ENCODE assay signal across 13 cellular contexts in the genomic region with DNA sequence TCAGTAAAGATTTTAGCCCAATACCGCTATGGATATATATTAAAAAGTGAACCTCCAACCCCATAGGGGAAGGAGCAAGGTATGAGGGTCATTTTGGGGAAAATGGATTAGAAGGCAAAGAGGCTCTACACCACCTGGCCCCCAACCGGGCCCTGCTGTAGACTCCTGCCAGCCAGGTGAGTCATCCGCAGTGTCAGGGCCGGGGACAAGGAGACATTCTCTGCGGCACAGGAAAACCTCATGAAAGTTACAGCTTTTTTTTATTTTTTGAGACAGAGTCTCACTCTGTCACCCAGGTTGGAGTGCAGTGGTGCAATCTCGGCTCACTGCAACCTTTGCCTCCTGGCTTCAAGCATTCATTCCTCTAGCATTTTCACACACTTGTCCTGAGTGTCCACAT. TPM values are rescaled to one million over a fixed set of nuclear protein-coding genes. Genes with fewer than 3 reads are reported as not detected.
A peak's percentile ranks its signal among the peaks of the same experiment; 100 is the strongest.
DNase-seq lines count a peak whose midpoint lies in the region; ATAC-seq and TF ChIP-seq lines count a peak whose summit lies in the region.
"Had no signal": no experiment of that assay in that cellular context is flagged by ENCODE, and none has a peak within 500 bp of the region (broad histone marks: within the 10 kb centered on the region; RNA-seq: fewer than 3 reads in every experiment).

No MANE protein-coding gene starts in this region.

- intact Hi-C loops in CD4-positive, alpha-beta T cell (cut with DNase I, micrococcal nuclease), result no loop called here
- intact Hi-C loops in CD8-positive, alpha-beta T cell (cut with DNase I, micrococcal nuclease), result no loop called here

- no peaks in the 10 kb centered on the region for H3K36me3 Mint-ChIP-seq in CD4-positive, alpha-beta T cell (ENCODE audit: low read depth)
- no peaks in the 10 kb centered on the region for H3K36me3 Mint-ChIP-seq in CD8-positive, alpha-beta T cell
- no peaks in the 10 kb centered on the region for H3K36me3 Mint-ChIP-seq in activated T-helper 17 cell treated with anti-CD3 and anti-CD28 coated beads, Interleukin-2, amount 50 U/mL, for 72 hours (ENCODE audit: low read depth)
- no peaks in the 10 kb centered on the region for H3K36me3 Mint-ChIP-seq in natural killer cell treated with Interleukin-12 subunit alpha and Interleukin-12 subunit beta and Interleukin-15 and Interleukin-18, amount 100 ng/mL, for 72 hours
- H3K36me3 Mint-ChIP-seq: CD14-positive monocyte had no signal

- no peak overlapping the region for H3K4me3 ChIP-seq in CD8-positive, alpha-beta T cell (ENCODE audit: low read depth, low read length)
- H3K4me3 ChIP-seq in osteoblast (ENCODE audit: insufficient read depth, low read length), result no peak overlapping the region
- H3K4me3 ChIP-seq: GM12878, GM23248 had no signal

- no peak for TF ChIP-seq CTCF in CD4-positive, alpha-beta T cell (IDR thresholded peaks at IDR 0.05)
- TF ChIP-seq CTCF in CD8-positive, alpha-beta T cell (IDR thresholded peaks at IDR 0.05), result no peak
- TF ChIP-seq CTCF in osteoblast (IDR thresholded peaks at IDR 0.05; ENCODE audit: extremely low read depth, low read depth, low read length), result no peak

- H2AFZ ChIP-seq in osteoblast (ENCODE audit: low read length), result no peak overlapping the region
- H2AFZ ChIP-seq: GM23248 had no signal

- H4K20me1 ChIP-seq in osteoblast (ENCODE audit: insufficient read depth, low read length), result no peaks in the 10 kb centered on the region

- H3K27me3 Mint-ChIP-seq in CD4-positive, alpha-beta T cell, result no peaks in the 10 kb centered on the region
- no peaks in the 10 kb centered on the region for H3K27me3 Mint-ChIP-seq in CD8-positive, alpha-beta T cell (ENCODE audit: low read depth)
- H3K27me3 Mint-ChIP-seq in activated T-helper 17 cell treated with anti-CD3 and anti-CD28 coated beads, Interleukin-2, amount 50 U/mL, for 72 hours, result peaks cover 3% of the 10 kb centered on the region
- H3K27me3 Mint-ChIP-seq in natural killer cell treated with Interleukin-12 subunit alpha and Interleukin-12 subunit beta and Interleukin-15 and Interleukin-18, amount 100 ng/mL, for 72 hours, result no peaks in the 10 kb centered on the region

- no peaks in the 10 kb centered on the region for H3K9me3 ChIP-seq in CD4-positive, alpha-beta T cell (ENCODE audit: control insufficient read depth, low read length)
- no peaks in the 10 kb centered on the region for H3K9me3 ChIP-seq in CD8-positive, alpha-beta T cell (ENCODE audit: low read length)
- no peaks in the 10 kb centered on the region for H3K9me3 ChIP-seq in osteoblast (ENCODE audit: low read depth, low read length)

- H3K4me1 ChIP-seq in CD8-positive, alpha-beta T cell (ENCODE audit: insufficient read depth, low read length), result peaks cover 4% of the 10 kb centered on the region
- H3K4me1 ChIP-seq in osteoblast (ENCODE audit: insufficient read depth, low read length), result no peaks in the 10 kb centered on the region

- H3K27ac Mint-ChIP-seq in CD4-positive, alpha-beta T cell, result no peak overlapping the region
- H3K27ac Mint-ChIP-seq in CD8-positive, alpha-beta T cell, result no peak overlapping the region
- no peak overlapping the region for H3K27ac Mint-ChIP-seq in activated T-helper 17 cell treated with anti-CD3 and anti-CD28 coated beads, Interleukin-2, amount 50 U/mL, for 72 hours
- H3K27ac Mint-ChIP-seq in natural killer cell treated with Interleukin-12 subunit alpha and Interleukin-12 subunit beta and Interleukin-15 and Interleukin-18, amount 100 ng/mL, for 72 hours, result no peak overlapping the region
- H3K27ac Mint-ChIP-seq: CD14-positive monocyte had no signal

- CTCF ChIA-PET in CD4-positive, alpha-beta T cell (lab: Charles Lee), result no interaction called here
- CTCF ChIA-PET in CD8-positive, alpha-beta T cell (lab: Charles Lee), result no interaction called here

- no peak overlapping the region for H3K27ac ChIP-seq in CD4-positive, alpha-beta T cell (ENCODE audit: low read depth, low read length)
- no peak overlapping the region for H3K27ac ChIP-seq in CD8-positive, alpha-beta T cell (ENCODE audit: low read depth, low read length)
- H3K27ac ChIP-seq in osteoblast (ENCODE audit: low read depth, low read length), result no peak overlapping the region
- H3K27ac ChIP-seq: GM23248 had no signal

- peak in 1 of 10 experiments; percentile 11 for DNase-seq in CD4-positive, alpha-beta T cell
- peak in 1 of 7 experiments; percentile 34 for DNase-seq in CD8-positive, alpha-beta T cell
- DNase-seq in osteoblast (ENCODE audit: insufficient read length, low spot score, missing footprints) (peak; percentile 3), RPMI8226 (no peak)
- DNase-seq in stimulated activated CD8-positive, alpha-beta memory T cell treated with anti-CD3 and anti-CD28 coated beads, Interleukin-4, amount 100 ng/mL, for 48 hours, result no peak
- DNase-seq in natural killer cell treated with Interleukin-12 subunit alpha and Interleukin-12 subunit beta and Interleukin-15 and Interleukin-18, amount 100 ng/mL, for 72 hours (ENCODE audit: low spot score), result no peak
- DNase-seq: DMS 273 treated with DMSO at 0.1 percent for 48 hours, GM23248 had no signal

- H3K4me3 Mint-ChIP-seq in CD4-positive, alpha-beta T cell, result no peak overlapping the region
- no peak overlapping the region for H3K4me3 Mint-ChIP-seq in CD8-positive, alpha-beta T cell
- H3K4me3 Mint-ChIP-seq in activated T-helper 17 cell treated with anti-CD3 and anti-CD28 coated beads, Interleukin-2, amount 50 U/mL, for 72 hours, result no peak overlapping the region
- H3K4me3 Mint-ChIP-seq in natural killer cell treated with Interleukin-12 subunit alpha and Interleukin-12 subunit beta and Interleukin-15 and Interleukin-18, amount 100 ng/mL, for 72 hours, result no peak overlapping the region
- H3K4me3 Mint-ChIP-seq: CD14-positive monocyte had no signal

- H3K36me3 ChIP-seq in CD8-positive, alpha-beta T cell (ENCODE audit: insufficient read depth, low read length), result no peaks in the 10 kb centered on the region
- H3K36me3 ChIP-seq in osteoblast (ENCODE audit: insufficient read depth, low read length), result no peaks in the 10 kb centered on the region

- H3K4me2 ChIP-seq in osteoblast (ENCODE audit: insufficient read depth, low read length), result no peak overlapping the region

- no peaks in the 10 kb centered on the region for H3K27me3 ChIP-seq in CD4-positive, alpha-beta T cell (ENCODE audit: control insufficient read depth, insufficient read depth, low read length)
- no peaks in the 10 kb centered on the region for H3K27me3 ChIP-seq in CD8-positive, alpha-beta T cell (ENCODE audit: insufficient read depth, low read length)
- H3K27me3 ChIP-seq in osteoblast (ENCODE audit: insufficient read depth, low read length), result peaks cover 14% of the 10 kb centered on the region

- POLR2A ChIA-PET in CD4-positive, alpha-beta T cell (lab: Charles Lee), result no interaction called here
- POLR2A ChIA-PET in CD8-positive, alpha-beta T cell (lab: Charles Lee), result no interaction called here

- ATAC-seq in CD4-positive, alpha-beta T cell (ENCODE audit: poor library complexity), result peak; percentile 48
- peak; percentile 78 for ATAC-seq in CD8-positive, alpha-beta T cell
- peak; percentile 65 for ATAC-seq in activated T-helper 17 cell treated with anti-CD3 and anti-CD28 coated beads, Interleukin-2, amount 50 U/mL, for 72 hours (replicated peaks)
- no peak for ATAC-seq in natural killer cell treated with Interleukin-12 subunit alpha and Interleukin-12 subunit beta and Interleukin-15 and Interleukin-18, amount 100 ng/mL, for 72 hours
- ATAC-seq: GM12878, HCT116, HepG2 had no signal

- H3K4me1 Mint-ChIP-seq in CD4-positive, alpha-beta T cell (ENCODE audit: low read depth), result no peaks in the 10 kb centered on the region
- peaks cover 6% of the 10 kb centered on the region for H3K4me1 Mint-ChIP-seq in CD8-positive, alpha-beta T cell (ENCODE audit: low read depth)
- no peaks in the 10 kb centered on the region for H3K4me1 Mint-ChIP-seq in activated T-helper 17 cell treated with anti-CD3 and anti-CD28 coated beads, Interleukin-2, amount 50 U/mL, for 72 hours
- no peaks in the 10 kb centered on the region for H3K4me1 Mint-ChIP-seq in natural killer cell treated with Interleukin-12 subunit alpha and Interleukin-12 subunit beta and Interleukin-15 and Interleukin-18, amount 100 ng/mL, for 72 hours (ENCODE audit: low read depth in 2 of 2)
- H3K4me1 Mint-ChIP-seq: CD14-positive monocyte had no signal

- no peaks in the 10 kb centered on the region for H3K9me3 Mint-ChIP-seq in CD4-positive, alpha-beta T cell
- no peaks in the 10 kb centered on the region for H3K9me3 Mint-ChIP-seq in CD8-positive, alpha-beta T cell
- no peaks in the 10 kb centered on the region for H3K9me3 Mint-ChIP-seq in activated T-helper 17 cell treated with anti-CD3 and anti-CD28 coated beads, Interleukin-2, amount 50 U/mL, for 72 hours
- no peaks in the 10 kb centered on the region for H3K9me3 Mint-ChIP-seq in natural killer cell treated with Interleukin-12 subunit alpha and Interleukin-12 subunit beta and Interleukin-15 and Interleukin-18, amount 100 ng/mL, for 72 hours

- H3K79me2 ChIP-seq in osteoblast (ENCODE audit: insufficient read depth, low read length), result no peaks in the 10 kb centered on the region

RNA-seq across cellular contexts. Expression of a gene that starts 32.0 kb away (rescaled TPM):
- under 1 TPM; 0.73 to 0.82 TPM for total RNA-seq in CD4-positive, alpha-beta T cell
- 1 to 10 TPM in 1 of 2 experiments, under 1 TPM in 1; 0.50 to 1.9 TPM for total RNA-seq in CD8-positive, alpha-beta T cell
- 1 to 10 TPM in 1 of 2 donors, under 1 TPM in 1; 0.28 to 1.6 TPM for total RNA-seq in activated T-helper 17 cell treated with anti-CD3 and anti-CD28 coated beads, Interleukin-2, amount 50 U/mL, for 72 hours
- not detected in 2 replicates for total RNA-seq in osteoblast
- total RNA-seq in natural killer cell treated with Interleukin-12 subunit alpha and Interleukin-12 subunit beta and Interleukin-15 and Interleukin-18, amount 100 ng/mL, for 72 hours, result 1 to 10 TPM in 1 of 2 donors, under 1 TPM in 1; 0.67 to 1.4 TPM
- total RNA-seq: GM23248 had no signal

RNA-seq across cellular contexts. Expression of a gene that starts 43.6 kb away (rescaled TPM):
- not detected for total RNA-seq in CD4-positive, alpha-beta T cell
- total RNA-seq in CD8-positive, alpha-beta T cell, result not detected
- not detected for total RNA-seq in activated T-helper 17 cell treated with anti-CD3 and anti-CD28 coated beads, Interleukin-2, amount 50 U/mL, for 72 hours
- not detected in 2 replicates for total RNA-seq in osteoblast
- not detected for total RNA-seq in natural killer cell treated with Interleukin-12 subunit alpha and Interleukin-12 subunit beta and Interleukin-15 and Interleukin-18, amount 100 ng/mL, for 72 hours
- total RNA-seq: GM23248, HepG2 had no signal

RNA-seq across cellular contexts. Expression of a gene that starts 50.7 kb away (rescaled TPM):
- total RNA-seq in CD4-positive, alpha-beta T cell, result 1 to 10 TPM; 9.1 to 9.4 TPM
- total RNA-seq in CD8-positive, alpha-beta T cell, result 10 to 100 TPM; 38.1 to 40.0 TPM
- total RNA-seq in activated T-helper 17 cell treated with anti-CD3 and anti-CD28 coated beads, Interleukin-2, amount 50 U/mL, for 72 hours, result 10 to 100 TPM; 14.8 to 17.1 TPM
- not detected in 2 replicates for total RNA-seq in osteoblast
- total RNA-seq in natural killer cell treated with Interleukin-12 subunit alpha and Interleukin-12 subunit beta and Interleukin-15 and Interleukin-18, amount 100 ng/mL, for 72 hours, result 10 to 100 TPM; 58.5 to 61.9 TPM
- total RNA-seq: GM23248, HepG2 had no signal

Comparison
In these comparisons a context has a peak if more than half of its experiments do, and no peak if none do; other contexts are left out.
1. ATAC-seq: peak in CD4-positive, alpha-beta T cell (single experiment), CD8-positive, alpha-beta T cell (single experiment) and activated T-helper 17 cell treated with anti-CD3 and anti-CD28 coated beads, Interleukin-2, amount 50 U/mL, for 72 hours (single experiment); none in natural killer cell treated with Interleukin-12 subunit alpha and Interleukin-12 subunit beta and Interleukin-15 and Interleukin-18, amount 100 ng/mL, for 72 hours (0 of 2).
2. RNA of a gene that starts 50.7 kb away (total RNA-seq): 58.5 to 61.9 TPM in natural killer cell treated with Interleukin-12 subunit alpha and Interleukin-12 subunit beta and Interleukin-15 and Interleukin-18, amount 100 ng/mL, for 72 hours, 38.1 to 40.0 TPM in CD8-positive, alpha-beta T cell, 14.8 to 17.1 TPM in activated T-helper 17 cell treated with anti-CD3 and anti-CD28 coated beads, Interleukin-2, amount 50 U/mL, for 72 hours and 9.1 to 9.4 TPM in CD4-positive, alpha-beta T cell; not detected in osteoblast; every median in the first group is over 10 times any median in the second.